Comparison of ENCODE assay signal across 14 cellular contexts in genomic region chr6:4939241-4939640, GRCh38.
DNase-seq lines count a peak whose midpoint lies in the region; ATAC-seq lines count a peak whose summit lies in the region.
"Had no signal": no experiment of that assay in that cellular context is flagged by ENCODE, and none has a peak within 500 bp of the region (broad histone marks: within the 10 kb centered on the region; RNA-seq: fewer than 3 reads in every experiment).

No MANE protein-coding gene starts in this region.

- peak overlapping the region; percentile 20 to 32 for H3K4me3 Mint-ChIP-seq in activated T-cell treated with anti-CD3 and anti-CD28 coated beads, Interleukin-2, amount 50 U/mL, for 72 hours
- H3K4me3 Mint-ChIP-seq in activated T-cell treated with anti-CD3 and anti-CD28 coated beads, Interleukin-2, amount 50 U/mL, for 24 hours, result no peak overlapping the region
- peak overlapping the region in 1 of 2 donors; percentile 46 for H3K4me3 Mint-ChIP-seq in stimulated activated naive CD8-positive, alpha-beta T cell treated with anti-CD3 and anti-CD28 coated beads, Interleukin-15, amount 100 ng/mL, for 72 hours
- H3K4me3 Mint-ChIP-seq in activated T-helper 17 cell treated with anti-CD3 and anti-CD28 coated beads, Interleukin-2, amount 50 U/mL, for 72 hours, result no peak overlapping the region
- H3K4me3 Mint-ChIP-seq in effector memory CD8-positive, alpha-beta T cell, result no peak overlapping the region
- H3K4me3 Mint-ChIP-seq: B cell; CD4-positive, alpha-beta T cell had no signal

- peak; percentile 35 to 38 for DNase-seq in activated T-cell treated with anti-CD3 and anti-CD28 coated beads, Interleukin-2, amount 50 U/mL, for 72 hours
- no peak for DNase-seq in activated T-cell treated with anti-CD3 and anti-CD28 coated beads, Interleukin-2, amount 50 U/mL, for 24 hours
- DNase-seq in stimulated activated naive CD8-positive, alpha-beta T cell treated with anti-CD3 and anti-CD28 coated beads, Interleukin-15, amount 100 ng/mL, for 72 hours, result peak in 1 of 2 donors; percentile 47
- DNase-seq in stimulated activated naive CD8-positive, alpha-beta T cell treated with anti-CD3 and anti-CD28 coated beads, Interleukin-15, Interleukin-2, amounts not matched to agents 100 U/mL and 50 U/mL, for 24 hours, result no peak
- DNase-seq in DMS79 treated with DMSO at 0.1 percent for 48 hours (lab: John Stamatoyannopoulos, UW), result no peak
- no peak for DNase-seq in effector memory CD8-positive, alpha-beta T cell
- DNase-seq: C1 segment of cervical spinal cord; Calu3; CD4-positive, alpha-beta T cell; DMS 273 treated with DMSO at 0.1 percent for 48 hours; GM23248 had no signal

- H3K27me3 Mint-ChIP-seq in activated T-cell treated with anti-CD3 and anti-CD28 coated beads, Interleukin-2, amount 50 U/mL, for 72 hours (ENCODE audit: low read depth), result no peaks in the 10 kb centered on the region
- H3K27me3 Mint-ChIP-seq in activated T-cell treated with anti-CD3 and anti-CD28 coated beads, Interleukin-2, amount 50 U/mL, for 24 hours, result no peaks in the 10 kb centered on the region
- H3K27me3 Mint-ChIP-seq in stimulated activated naive CD8-positive, alpha-beta T cell treated with anti-CD3 and anti-CD28 coated beads, Interleukin-15, amount 100 ng/mL, for 72 hours, result no peaks in the 10 kb centered on the region
- no peaks in the 10 kb centered on the region for H3K27me3 Mint-ChIP-seq in activated T-helper 17 cell treated with anti-CD3 and anti-CD28 coated beads, Interleukin-2, amount 50 U/mL, for 72 hours
- H3K27me3 Mint-ChIP-seq in effector memory CD8-positive, alpha-beta T cell, result no peaks in the 10 kb centered on the region
- H3K27me3 Mint-ChIP-seq: B cell; CD4-positive, alpha-beta T cell had no signal

- no peaks in the 10 kb centered on the region for H3K9me3 Mint-ChIP-seq in activated T-cell treated with anti-CD3 and anti-CD28 coated beads, Interleukin-2, amount 50 U/mL, for 72 hours
- H3K9me3 Mint-ChIP-seq in activated T-cell treated with anti-CD3 and anti-CD28 coated beads, Interleukin-2, amount 50 U/mL, for 24 hours, result no peaks in the 10 kb centered on the region
- no peaks in the 10 kb centered on the region for H3K9me3 Mint-ChIP-seq in stimulated activated naive CD8-positive, alpha-beta T cell treated with anti-CD3 and anti-CD28 coated beads, Interleukin-15, amount 100 ng/mL, for 72 hours
- H3K9me3 Mint-ChIP-seq in activated T-helper 17 cell treated with anti-CD3 and anti-CD28 coated beads, Interleukin-2, amount 50 U/mL, for 72 hours, result no peaks in the 10 kb centered on the region
- H3K9me3 Mint-ChIP-seq in effector memory CD8-positive, alpha-beta T cell, result no peaks in the 10 kb centered on the region
- H3K9me3 Mint-ChIP-seq: CD4-positive, alpha-beta T cell had no signal

- H3K36me3 Mint-ChIP-seq in activated T-cell treated with anti-CD3 and anti-CD28 coated beads, Interleukin-2, amount 50 U/mL, for 72 hours (ENCODE audit: insufficient read depth in 2 of 2), result peaks cover 2 to 7% of the 10 kb centered on the region in 2 donors
- H3K36me3 Mint-ChIP-seq in activated T-cell treated with anti-CD3 and anti-CD28 coated beads, Interleukin-2, amount 50 U/mL, for 24 hours (ENCODE audit: low read depth), result peaks cover 70% of the 10 kb centered on the region
- peaks cover 66% of the 10 kb centered on the region for H3K36me3 Mint-ChIP-seq in activated T-helper 17 cell treated with anti-CD3 and anti-CD28 coated beads, Interleukin-2, amount 50 U/mL, for 72 hours (ENCODE audit: low read depth)
- H3K36me3 Mint-ChIP-seq in effector memory CD8-positive, alpha-beta T cell (ENCODE audit: insufficient read depth), result peaks cover 25% of the 10 kb centered on the region

- no peak overlapping the region for H3K27ac Mint-ChIP-seq in activated T-cell treated with anti-CD3 and anti-CD28 coated beads, Interleukin-2, amount 50 U/mL, for 72 hours
- no peak overlapping the region for H3K27ac Mint-ChIP-seq in activated T-cell treated with anti-CD3 and anti-CD28 coated beads, Interleukin-2, amount 50 U/mL, for 24 hours
- peak overlapping the region; percentile 15 to 40 for H3K27ac Mint-ChIP-seq in stimulated activated naive CD8-positive, alpha-beta T cell treated with anti-CD3 and anti-CD28 coated beads, Interleukin-15, amount 100 ng/mL, for 72 hours
- H3K27ac Mint-ChIP-seq in activated T-helper 17 cell treated with anti-CD3 and anti-CD28 coated beads, Interleukin-2, amount 50 U/mL, for 72 hours, result no peak overlapping the region
- H3K27ac Mint-ChIP-seq in effector memory CD8-positive, alpha-beta T cell, result peak overlapping the region in 1 of 2 donors; percentile 12
- H3K27ac Mint-ChIP-seq: B cell; CD4-positive, alpha-beta T cell had no signal

- peak; percentile 45 to 55 for ATAC-seq in activated T-cell treated with anti-CD3 and anti-CD28 coated beads, Interleukin-2, amount 50 U/mL, for 72 hours (replicated peaks in 1 of 2)
- peak; percentile 78 for ATAC-seq in stimulated activated naive CD8-positive, alpha-beta T cell treated with anti-CD3 and anti-CD28 coated beads, Interleukin-15, amount 100 ng/mL, for 72 hours
- ATAC-seq in stimulated activated naive CD8-positive, alpha-beta T cell treated with anti-CD3 and anti-CD28 coated beads, Interleukin-15, Interleukin-2, amounts not matched to agents 100 U/mL and 50 U/mL, for 24 hours, result no peak
- ATAC-seq in activated T-helper 17 cell treated with anti-CD3 and anti-CD28 coated beads, Interleukin-2, amount 50 U/mL, for 72 hours (replicated peaks), result peak; percentile 47
- no peak for ATAC-seq in effector memory CD8-positive, alpha-beta T cell (replicated peaks)
- ATAC-seq: HCT116 had no signal

- peaks cover 83% of the 10 kb centered on the region for H3K4me1 Mint-ChIP-seq in activated T-cell treated with anti-CD3 and anti-CD28 coated beads, Interleukin-2, amount 50 U/mL, for 72 hours (ENCODE audit: low read depth)
- peaks cover 78% of the 10 kb centered on the region for H3K4me1 Mint-ChIP-seq in activated T-cell treated with anti-CD3 and anti-CD28 coated beads, Interleukin-2, amount 50 U/mL, for 24 hours (ENCODE audit: low read depth)
- peaks cover 76% of the 10 kb centered on the region for H3K4me1 Mint-ChIP-seq in stimulated activated naive CD8-positive, alpha-beta T cell treated with anti-CD3 and anti-CD28 coated beads, Interleukin-15, amount 100 ng/mL, for 72 hours
- peaks cover 42% of the 10 kb centered on the region for H3K4me1 Mint-ChIP-seq in activated T-helper 17 cell treated with anti-CD3 and anti-CD28 coated beads, Interleukin-2, amount 50 U/mL, for 72 hours
- peaks cover 33 to 37% of the 10 kb centered on the region in 2 donors for H3K4me1 Mint-ChIP-seq in effector memory CD8-positive, alpha-beta T cell (ENCODE audit: low read depth in 2 of 2)

Comparison
In these comparisons a context has a peak if more than half of its experiments do, and no peak if none do; other contexts are left out.
1. ATAC-seq: peak in activated T-cell treated with anti-CD3 and anti-CD28 coated beads, Interleukin-2, amount 50 U/mL, for 72 hours (2 of 2), stimulated activated naive CD8-positive, alpha-beta T cell treated with anti-CD3 and anti-CD28 coated beads, Interleukin-15, amount 100 ng/mL, for 72 hours (single experiment) and activated T-helper 17 cell treated with anti-CD3 and anti-CD28 coated beads, Interleukin-2, amount 50 U/mL, for 72 hours (single experiment); none in stimulated activated naive CD8-positive, alpha-beta T cell treated with anti-CD3 and anti-CD28 coated beads, Interleukin-15, Interleukin-2, amounts not matched to agents 100 U/mL and 50 U/mL, for 24 hours (single experiment) and effector memory CD8-positive, alpha-beta T cell (single experiment).
2. DNase-seq: peak in activated T-cell treated with anti-CD3 and anti-CD28 coated beads, Interleukin-2, amount 50 U/mL, for 72 hours (2 of 2); none in activated T-cell treated with anti-CD3 and anti-CD28 coated beads, Interleukin-2, amount 50 U/mL, for 24 hours (single experiment), stimulated activated naive CD8-positive, alpha-beta T cell treated with anti-CD3 and anti-CD28 coated beads, Interleukin-15, Interleukin-2, amounts not matched to agents 100 U/mL and 50 U/mL, for 24 hours (single experiment), DMS79 treated with DMSO at 0.1 percent for 48 hours (single experiment) and effector memory CD8-positive, alpha-beta T cell (0 of 3).
3. H3K4me3 Mint-ChIP-seq: peak in activated T-cell treated with anti-CD3 and anti-CD28 coated beads, Interleukin-2, amount 50 U/mL, for 72 hours (2 of 2); none in activated T-cell treated with anti-CD3 and anti-CD28 coated beads, Interleukin-2, amount 50 U/mL, for 24 hours (single experiment), activated T-helper 17 cell treated with anti-CD3 and anti-CD28 coated beads, Interleukin-2, amount 50 U/mL, for 72 hours (single experiment) and effector memory CD8-positive, alpha-beta T cell (0 of 2).
4. H3K27ac Mint-ChIP-seq: peak in stimulated activated naive CD8-positive, alpha-beta T cell treated with anti-CD3 and anti-CD28 coated beads, Interleukin-15, amount 100 ng/mL, for 72 hours (2 of 2); none in activated T-cell treated with anti-CD3 and anti-CD28 coated beads, Interleukin-2, amount 50 U/mL, for 72 hours (single experiment), activated T-cell treated with anti-CD3 and anti-CD28 coated beads, Interleukin-2, amount 50 U/mL, for 24 hours (single experiment) and activated T-helper 17 cell treated with anti-CD3 and anti-CD28 coated beads, Interleukin-2, amount 50 U/mL, for 72 hours (single experiment).